In the genomic region with DNA sequence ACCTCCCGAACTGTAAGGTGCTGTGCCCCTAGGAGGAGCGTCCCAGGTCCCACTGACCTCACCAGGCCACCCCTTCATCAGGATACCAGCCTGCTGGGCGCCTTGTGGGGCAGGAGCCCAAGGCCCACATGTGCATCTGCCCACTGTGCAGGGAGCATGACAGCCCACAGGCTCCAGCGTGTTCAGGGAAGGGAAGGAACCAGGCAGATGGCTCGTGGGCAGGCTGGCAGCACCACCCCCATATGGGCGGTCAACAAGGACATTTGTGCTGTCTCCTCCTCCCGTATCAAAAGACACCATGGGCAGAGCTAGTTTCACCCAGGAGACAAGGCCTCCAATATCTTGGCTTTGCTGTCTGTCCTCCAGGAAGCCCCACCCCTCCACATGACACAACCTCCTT, we compare ENCODE assay signal across 20 cellular contexts.
DNase-seq lines count a peak whose midpoint lies in the region; ATAC-seq and TF ChIP-seq lines count a peak whose summit lies in the region.
"Had no signal": no experiment of that assay in that cellular context is flagged by ENCODE, and none has a peak within 500 bp of the region (broad histone marks: within the 10 kb centered on the region; RNA-seq: fewer than 3 reads in every experiment).

No MANE protein-coding gene starts in this region.

- H3K4me1 Mint-ChIP-seq in nephron progenitor cell: peaks cover 12% of the 10 kb centered on the region
- H3K4me1 Mint-ChIP-seq in T-cell: no peaks in the 10 kb centered on the region
- H3K4me1 Mint-ChIP-seq: CD14-positive monocyte; CD8-positive, alpha-beta memory T cell had no signal

- CTCF ChIA-PET in RWPE1 (lab: Yijun Ruan, JAX) (no interaction called here), T-cell (lab: Charles Lee) (no interaction called here)

- no peaks in the 10 kb centered on the region for H3K4me1 ChIP-seq in gastrocnemius medialis

- H3K4me3 Mint-ChIP-seq in nephron progenitor cell (no peak overlapping the region), T-cell (no peak overlapping the region)
- H3K4me3 Mint-ChIP-seq: CD14-positive monocyte; CD8-positive, alpha-beta memory T cell had no signal

- no peak overlapping the region for H3K27ac ChIP-seq in RWPE1
- H3K27ac ChIP-seq in gastrocnemius medialis: no peak overlapping the region

- intact Hi-C loops in gastrocnemius medialis (cut with DNase I; ENCODE audit: low total_unique reads): no loop called here

- POLR2A ChIA-PET in RWPE1 (lab: Yijun Ruan, JAX; ENCODE audit: low non-redundant PET): no interaction called here
- POLR2A ChIA-PET in T-cell (lab: Charles Lee): no interaction called here

- peaks cover 3% of the 10 kb centered on the region for H3K36me3 Mint-ChIP-seq in nephron progenitor cell (ENCODE audit: low read depth)
- no peaks in the 10 kb centered on the region for H3K36me3 Mint-ChIP-seq in T-cell
- H3K36me3 Mint-ChIP-seq: CD14-positive monocyte; CD8-positive, alpha-beta memory T cell had no signal

- DNase-seq in NCI-H69 (lab: John Stamatoyannopoulos, UW): peak; percentile 24
- peak in 30 of 58 donors; percentile 8 to 83 (median 42) for DNase-seq in anterior cingulate cortex (lab: John Stamatoyannopoulos, UW)
- no peak for DNase-seq in nephron progenitor cell
- no peak for DNase-seq in RWPE1 (ENCODE audit: low spot score)
- no peak for DNase-seq in gastrocnemius medialis
- DNase-seq in T-cell: no peak
- no peak for DNase-seq in DMS79 treated with DMSO at 0.1 percent for 48 hours (lab: John Stamatoyannopoulos, UW)
- DNase-seq: BE2C; CD8-positive, alpha-beta memory T cell; DMS153; H7; KBM-7; MV-4-11; NCI-H146; NCI-H1930; NCI-H2107; NCI-H524; NCI-H774; RPMI8226 had no signal

- H3K9me3 ChIP-seq in gastrocnemius medialis: peaks cover 0 to 4% (median 0%) of the 10 kb centered on the region in 3 donors

- H3K27me3 ChIP-seq in gastrocnemius medialis: peaks cover 0 to 5% (median 0%) of the 10 kb centered on the region in 3 donors
- H3K27me3 ChIP-seq: BE2C had no signal

- H3K36me3 ChIP-seq in gastrocnemius medialis: no peaks in the 10 kb centered on the region
- H3K36me3 ChIP-seq: BE2C had no signal

- H3K27ac Mint-ChIP-seq in nephron progenitor cell (peak overlapping the region; percentile 74), T-cell (no peak overlapping the region)
- H3K27ac Mint-ChIP-seq: CD8-positive, alpha-beta memory T cell had no signal

- H3K27me3 Mint-ChIP-seq in nephron progenitor cell (ENCODE audit: low read depth, poor library complexity): peaks cover 5% of the 10 kb centered on the region
- H3K27me3 Mint-ChIP-seq in T-cell: peaks cover 4% of the 10 kb centered on the region in 2 donors

- TF ChIP-seq CTCF in nephron progenitor cell (IDR thresholded peaks at IDR 0.05): no peak
- TF ChIP-seq CTCF in RWPE1 (conservative IDR thresholded peaks at IDR 0.05; ENCODE audit: low read depth): no peak
- no peak for TF ChIP-seq CTCF in gastrocnemius medialis (IDR thresholded peaks at IDR 0.05 in 4 of 5, conservative IDR thresholded peaks at IDR 0.05 in 1 of 5)

- H3K4me3 ChIP-seq in gastrocnemius medialis: no peak overlapping the region

- no peak for TF ChIP-seq POLR2A in gastrocnemius medialis (IDR thresholded peaks at IDR 0.05)

- in situ Hi-C loops in gastrocnemius medialis (cut with MboI; ENCODE audit: low sequenced_read_pairs in 4 of 4): no loop called here

- no peak for ATAC-seq in gastrocnemius medialis
- no peak for ATAC-seq in T-cell (replicated peaks in 1 of 4)

- peaks cover 36% of the 10 kb centered on the region for H3K9me3 Mint-ChIP-seq in nephron progenitor cell
- no peaks in the 10 kb centered on the region for H3K9me3 Mint-ChIP-seq in T-cell
- H3K9me3 Mint-ChIP-seq: CD8-positive, alpha-beta memory T cell had no signal

Comparison
In these comparisons a context has a peak if more than half of its experiments do, and no peak if none do; other contexts are left out.
1. DNase-seq: peak in NCI-H69 (single experiment) and anterior cingulate cortex (30 of 58); none in nephron progenitor cell (single experiment), RWPE1 (single experiment), gastrocnemius medialis (0 of 2), T-cell (0 of 34) and DMS79 treated with DMSO at 0.1 percent for 48 hours (single experiment).